ENCODE assay signal across 20 cellular contexts in the genomic region with DNA sequence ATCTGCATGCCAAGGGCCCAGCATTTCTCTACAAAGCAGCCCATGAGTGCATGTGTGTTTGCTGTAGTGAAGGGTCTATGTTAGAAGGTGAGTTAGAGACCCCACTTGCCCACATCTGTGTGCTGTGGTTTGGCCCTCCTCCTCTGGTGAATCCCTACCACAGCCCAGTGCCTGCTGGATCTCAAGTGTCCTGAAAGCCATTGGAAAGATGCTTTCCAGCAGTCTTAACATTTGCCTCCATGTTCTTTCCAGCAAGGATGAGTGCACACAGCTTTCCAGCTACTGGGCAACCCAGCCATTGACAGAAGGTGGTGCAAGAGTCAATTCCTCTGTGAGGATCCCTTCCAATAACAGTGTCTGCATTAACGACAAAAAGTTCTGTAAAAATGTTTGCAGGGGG. TPM values are rescaled to one million over a fixed set of nuclear protein-coding genes. Genes with fewer than 3 reads are reported as not detected.
DNase-seq lines count a peak whose midpoint lies in the region; ATAC-seq, FAIRE-seq and TF ChIP-seq lines count a peak whose summit lies in the region.
"Had no signal": no experiment of that assay in that cellular context is flagged by ENCODE, and none has a peak within 500 bp of the region (broad histone marks: within the 10 kb centered on the region; RNA-seq: fewer than 3 reads in every experiment).

No MANE protein-coding gene starts in this region.

- peak overlapping the region; percentile 87 for H3K4me2 ChIP-seq in HCT116 (ENCODE audit: low read length)
- peak overlapping the region; percentile 67 for H3K4me2 ChIP-seq in keratinocyte (ENCODE audit: control insufficient read depth, extremely low read depth, insufficient read depth, low read depth, low read length)

- H3K27me3 ChIP-seq in HCT116 (ENCODE audit: insufficient read depth, low read length) (no peaks in the 10 kb centered on the region), body of pancreas (no peaks in the 10 kb centered on the region), keratinocyte (ENCODE audit: control insufficient read depth, extremely low read depth, insufficient read depth, low read length) (no peaks in the 10 kb centered on the region), subcutaneous abdominal adipose tissue (ENCODE audit: control insufficient read depth in 5 of 5, insufficient read depth in 4 of 5, low read length in 5 of 5) (no peaks in the 10 kb centered on the region)
- H3K27me3 ChIP-seq: vagina had no signal

- RAD21 ChIA-PET in HCT116 (lab: Charles Lee; ENCODE audit: low non-redundant PET in 1 of 2, low total read pairs in 2 of 2, uncharacterized antibody in 2 of 2, unreplicated experiment in 2 of 2) = no interaction called here

- 58 to 65% methylated on average over 1 of the region's 1 CpG for WGBS in body of pancreas, 2 donors

- H2AFZ ChIP-seq in HCT116 (ENCODE audit: low read depth, low read length, poor library complexity, severe bottlenecking) (no peak overlapping the region), keratinocyte (ENCODE audit: control insufficient read depth, low read length) (no peak overlapping the region)

- H3K4me3 ChIP-seq in HCT116 (replicated peaks in 1 of 2; ENCODE audit: low read depth in 1 of 2, low read length in 2 of 2) = no peak overlapping the region
- no peak overlapping the region for H3K4me3 ChIP-seq in body of pancreas
- no peak overlapping the region for H3K4me3 ChIP-seq in keratinocyte (ENCODE audit: control insufficient read depth in 2 of 3, extremely low read depth in 1 of 3, insufficient read depth in 2 of 3, low read depth in 1 of 3, low read length in 3 of 3)
- H3K4me3 ChIP-seq in subcutaneous abdominal adipose tissue (ENCODE audit: low read depth in 1 of 5, low read length in 5 of 5) = no peak overlapping the region
- H3K4me3 ChIP-seq: vagina had no signal

- intact Hi-C loops in HCT116 (cut with micrococcal nuclease) = no loop called here
- intact Hi-C loops in body of pancreas (cut with DNase I) = no loop called here

- H4K20me1 ChIP-seq in HCT116 (ENCODE audit: insufficient read depth) = no peaks in the 10 kb centered on the region
- H4K20me1 ChIP-seq in keratinocyte (ENCODE audit: control insufficient read depth, extremely low read depth, insufficient read depth, low read length) = no peaks in the 10 kb centered on the region

- H3K9me3 ChIP-seq in HCT116 (ENCODE audit: control insufficient read depth in 1 of 2, insufficient read depth in 1 of 2, low read depth in 1 of 2, low read length in 2 of 2) = no peaks in the 10 kb centered on the region
- no peaks in the 10 kb centered on the region for H3K9me3 ChIP-seq in body of pancreas
- no peaks in the 10 kb centered on the region for H3K9me3 ChIP-seq in keratinocyte (ENCODE audit: control insufficient read depth, low read depth, low read length)
- H3K9me3 ChIP-seq in subcutaneous abdominal adipose tissue (ENCODE audit: control insufficient read depth in 5 of 5, low read length in 5 of 5) = no peaks in the 10 kb centered on the region
- H3K9me3 ChIP-seq: vagina had no signal

- no peaks in the 10 kb centered on the region for H3K9me1 ChIP-seq in keratinocyte (ENCODE audit: control insufficient read depth, extremely low read depth, insufficient read depth, low read length)

- H3K79me2 ChIP-seq in HCT116 (ENCODE audit: insufficient read depth, low read length) (peaks cover 100% of the 10 kb centered on the region), keratinocyte (ENCODE audit: control insufficient read depth, insufficient read depth, low read length) (peaks cover 87% of the 10 kb centered on the region)

- no peak overlapping the region for H3K9ac ChIP-seq in HCT116 (ENCODE audit: low read length)
- peak overlapping the region; percentile 4 for H3K9ac ChIP-seq in keratinocyte (ENCODE audit: control insufficient read depth, extremely low read depth, insufficient read depth, low read length)
- no peak overlapping the region for H3K9ac ChIP-seq in subcutaneous abdominal adipose tissue (ENCODE audit: low read length in 5 of 5)

- TF ChIP-seq CTCF in HCT116 (IDR thresholded peaks at IDR 0.05 in 2 of 3, conservative IDR thresholded peaks at IDR 0.05 in 1 of 3; ENCODE audit: borderline replicate concordance in 1 of 3, insufficient read depth in 1 of 3, low read depth in 2 of 3, low read length in 2 of 3) = no peak
- no peak for TF ChIP-seq CTCF in body of pancreas (IDR thresholded peaks at IDR 0.05)
- TF ChIP-seq CTCF in keratinocyte (optimal IDR thresholded peaks at IDR 0.05 in 1 of 3, IDR thresholded peaks at IDR 0.05 in 1 of 3, conservative IDR thresholded peaks at IDR 0.05 in 1 of 3; ENCODE audit: extremely low read depth in 1 of 3, insufficient read depth in 2 of 3, low read length in 3 of 3) = peak in 1 of 3 experiments; percentile 16

- no peaks in the 10 kb centered on the region for H3K36me3 ChIP-seq in HCT116 (ENCODE audit: control insufficient read depth in 1 of 2, insufficient read depth in 2 of 2, low read length in 2 of 2)
- no peaks in the 10 kb centered on the region for H3K36me3 ChIP-seq in body of pancreas (replicated peaks in 1 of 2; ENCODE audit: insufficient read depth in 1 of 2, low read depth in 2 of 2)
- peaks cover 0 to 2% of the 10 kb centered on the region in 2 experiments for H3K36me3 ChIP-seq in keratinocyte (ENCODE audit: control insufficient read depth in 2 of 2, extremely low read depth in 1 of 2, insufficient read depth in 2 of 2, low read length in 2 of 2)
- peaks cover 0 to 4% (median 0%) of the 10 kb centered on the region in 5 donors for H3K36me3 ChIP-seq in subcutaneous abdominal adipose tissue (ENCODE audit: control insufficient read depth in 5 of 5, insufficient read depth in 5 of 5, low read length in 5 of 5)
- H3K36me3 ChIP-seq: vagina had no signal

- DNase-seq in HCT116 (ENCODE audit: low read depth, low spot score) = no peak
- DNase-seq in body of pancreas = no peak
- DNase-seq in keratinocyte (ENCODE audit: low read depth, low spot score) = no peak
- no peak for DNase-seq in NCI-H524 treated with DMSO at 0.1 percent for 48 hours (lab: John Stamatoyannopoulos, UW)
- DNase-seq: activated CD4-positive, alpha-beta T cell treated with anti-CD3 and anti-CD28 coated beads, Interleukin-2, amount 10 ng/mL, durations not matched to agents 7 days and 5 days; activated gamma-delta T cell treated with Interleukin-2 at 50 U/mL for 16 hours; AML-193; cerebellar nuclear complex; NCI-H1436; NCI-H2171; NCI-H82; right cardiac atrium; stimulated activated naive CD8-positive, alpha-beta T cell treated with anti-CD3 and anti-CD28 coated beads, Interleukin-15, amount 100 ng/mL, for 72 hours; SW 1271 had no signal

- no peak overlapping the region for H3K27ac ChIP-seq in HCT116 (ENCODE audit: low read depth, low read length)
- peak overlapping the region in 3 of 4 donors; percentile 52 to 76 (median 69) for H3K27ac ChIP-seq in body of pancreas
- peak overlapping the region; percentile 33 for H3K27ac ChIP-seq in keratinocyte (ENCODE audit: control insufficient read depth, insufficient read depth, low read length)
- peak overlapping the region; percentile 94 for H3K27ac ChIP-seq in subcutaneous abdominal adipose tissue (ENCODE audit: low read depth, low read length)
- H3K27ac ChIP-seq: vagina had no signal

- no peak for FAIRE-seq in keratinocyte (lab: Jason Lieb, UNC)
- FAIRE-seq: frontal cortex, TTC549 had no signal

- ATAC-seq in HCT116 (no peak), body of pancreas (no peak), GM21619 (IDR thresholded peaks at IDR 0.05; ENCODE audit: unreplicated experiment) (no peak), HG03045 (IDR thresholded peaks at IDR 0.05; ENCODE audit: unreplicated experiment) (no peak)
- ATAC-seq: right cardiac atrium; stimulated activated naive CD8-positive, alpha-beta T cell treated with anti-CD3 and anti-CD28 coated beads, Interleukin-15, amount 100 ng/mL, for 72 hours had no signal

- H3K4me1 ChIP-seq in HCT116 (ENCODE audit: control insufficient read depth in 1 of 2, insufficient read depth in 2 of 2, low read length in 2 of 2) (peaks cover 70 to 90% of the 10 kb centered on the region in 2 experiments), body of pancreas (peaks cover 53% of the 10 kb centered on the region), keratinocyte (ENCODE audit: control insufficient read depth, extremely low read depth, insufficient read depth, low read length) (peaks cover 95% of the 10 kb centered on the region), subcutaneous abdominal adipose tissue (ENCODE audit: control insufficient read depth in 5 of 5, insufficient read depth in 5 of 5, low read length in 5 of 5) (peaks cover 8 to 92% (median 90%) of the 10 kb centered on the region in 5 donors)

- BruUV-seq in HCT116 (replicated peaks; lab: Mats Ljungman, UMichigan) = no TSS peak

- POLR2A ChIA-PET in HCT116 (lab: Charles Lee) = no interaction called here

- dilution Hi-C loops in keratinocyte (cut with MboI; ENCODE audit: extremely low pct_ligation_motif_present, low sequenced_read_pairs) = no loop called here

- no peak for TF ChIP-seq RAD21 in HCT116 (IDR thresholded peaks at IDR 0.05; ENCODE audit: low read depth)

- CTCF ChIA-PET in HCT116 (lab: Charles Lee) = interaction anchor here (1.3 to 1.6 kb wide), 2 partner anchors 11 to 91 kb away, joined by 4 to 7 read pairs; no protein-coding TSS in a partner anchor

- TF ChIP-seq POLR2A in HCT116 (IDR thresholded peaks at IDR 0.05; ENCODE audit: borderline replicate concordance, extremely low read depth, insufficient read depth, insufficient read length) (no peak), body of pancreas (IDR thresholded peaks at IDR 0.05) (no peak)

- H3K9me2 ChIP-seq in HCT116 (ENCODE audit: insufficient read depth) = no peaks in the 10 kb centered on the region

TF ChIP-seq in HCT116, 20 proteins besides CTCF, POLR2A, EP300 and RAD21 (continues in another document):
- TF ChIP-seq, protein P1, sequence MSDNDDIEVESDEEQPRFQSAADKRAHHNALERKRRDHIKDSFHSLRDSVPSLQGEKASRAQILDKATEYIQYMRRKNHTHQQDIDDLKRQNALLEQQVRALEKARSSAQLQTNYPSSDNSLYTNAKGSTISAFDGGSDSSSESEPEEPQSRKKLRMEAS (IDR thresholded peaks at IDR 0.05) = no peak
- no peak for TF ChIP-seq EGR1 (IDR thresholded peaks at IDR 0.05; ENCODE audit: low read depth)
- no peak for TF ChIP-seq SRF (IDR thresholded peaks at IDR 0.05; ENCODE audit: low read depth)
- no peak for TF ChIP-seq ELF1 (IDR thresholded peaks at IDR 0.05; ENCODE audit: borderline replicate concordance, low read depth)
- no peak for TF ChIP-seq JUND (IDR thresholded peaks at IDR 0.05)
- TF ChIP-seq EZH2 (IDR thresholded peaks at IDR 0.05) = no peak
- no peak for TF ChIP-seq CBX3 (IDR thresholded peaks at IDR 0.05; ENCODE audit: low read depth)

RNA-seq across cellular contexts. Expression of a gene that starts 13.6 kb away (rescaled TPM):
- total RNA-seq in HCT116 (2021; ENCODE audit: unreplicated experiment) = 27.2 TPM
- polyA plus RNA-seq in HCT116 (2012) = 11.8 and 12.1 TPM in 2 replicates
- 10 to 100 TPM; 41.5 to 64.6 TPM for total RNA-seq in body of pancreas
- polyA plus RNA-seq in keratinocyte = 98.3 to 136 TPM (median 116 TPM) in 3 replicates
- polyA plus RNA-seq in keratinocyte (2011; ENCODE audit: low read depth) = 32.2 TPM
- 54.2 and 69.7 TPM in 2 replicates for polyA plus RNA-seq in keratinocyte (2011; cell fraction: cytosol; rRNA removed)
- polyA plus RNA-seq in keratinocyte (2011; cell fraction: nucleus; rRNA removed) = 316 and 318 TPM in 2 replicates
- 51.3 and 110 TPM in 2 replicates for polyA plus RNA-seq in keratinocyte (2012; ENCODE audit: low replicate concordance)
- polyA minus RNA-seq in keratinocyte = 353 to 631 TPM (median 519 TPM) in 3 replicates
- 371 TPM for polyA minus RNA-seq in keratinocyte (2011; cell fraction: cytosol; rRNA and poly(A)+ RNA removed)
- polyA minus RNA-seq in keratinocyte (2011; cell fraction: nucleus; rRNA and poly(A)+ RNA removed) = 966 and 975 TPM in 2 replicates
